27 cellular contexts compared by ENCODE assay signal in genomic region chrX:40031861-40032422, GRCh38.
"Had no signal": no experiment of that assay in that cellular context is flagged by ENCODE, and none has a peak within 500 bp of the region (broad histone marks: within the 10 kb centered on the region; RNA-seq: fewer than 3 reads in every experiment).

No MANE protein-coding gene starts in this region.

- H3K4me1 Mint-ChIP-seq: nephron; stimulated activated memory B cell treated with anti-CD40 and anti-IgM and Interleukin-4, amounts not matched to agents 10 μg/mL and 1 μg/mL and 100 μg/mL, for 72 hours had no signal

- H3K36me3 ChIP-seq: brain microvascular endothelial cell, esophagus muscularis mucosa, gastroesophageal sphincter, stomach, suprapubic skin, tibial nerve had no signal

- DNase-seq: activated CD4-positive, alpha-beta T cell treated with anti-CD3 and anti-CD28 coated beads for 4 hours; activated CD4-positive, alpha-beta T cell treated with anti-CD3 and anti-CD28 coated beads, Interleukin-2, amount 50 U/mL, for 48 hours; activated CD4-positive, CD25-positive, alpha-beta regulatory T cell; activated effector memory CD4-positive, alpha-beta T cell treated with Interleukin-2 at 50 U/mL for 16 hours; activated naive CD4-positive, alpha-beta T cell treated with anti-CD3 and anti-CD28 coated beads, Interleukin-2, amount 50 U/mL, for 16 hours; activated naive CD8-positive, alpha-beta T cell treated with anti-CD3 and anti-CD28 coated beads, Interleukin-2, amount 50 U/mL, for 24 hours; activated T-cell treated with anti-CD3 and anti-CD28 coated beads, Interleukin-2, amount 50 U/mL, for 72 hours; aorta; brain microvascular endothelial cell; caudate nucleus; dermis blood vessel endothelial cell; effector memory CD4-positive, alpha-beta T cell; head of caudate nucleus; hypothalamus; left ventricle myocardium superior; occipital lobe; posterior cingulate gyrus; small intestine; stomach; T-helper 17 cell had no signal

- H3K27me3 Mint-ChIP-seq: activated naive CD8-positive, alpha-beta T cell treated with anti-CD3 and anti-CD28 coated beads, Interleukin-2, amount 50 U/mL, for 24 hours; stimulated activated memory B cell treated with anti-CD40 and anti-IgM and Interleukin-4, amounts not matched to agents 10 μg/mL and 1 μg/mL and 100 μg/mL, for 72 hours; T-helper 17 cell had no signal

- H3K4me3 ChIP-seq: esophagus muscularis mucosa, gastroesophageal sphincter, stomach, suprapubic skin, tibial nerve had no signal

- H3K9me3 ChIP-seq: gastroesophageal sphincter, suprapubic skin, tibial nerve had no signal

- H3K27me3 ChIP-seq: brain microvascular endothelial cell, esophagus muscularis mucosa, gastroesophageal sphincter, stomach, suprapubic skin, tibial nerve had no signal

- H3K4me1 ChIP-seq: esophagus muscularis mucosa, gastroesophageal sphincter, stomach, suprapubic skin, tibial nerve had no signal

- H3K4me3 Mint-ChIP-seq: activated naive CD8-positive, alpha-beta T cell treated with anti-CD3 and anti-CD28 coated beads, Interleukin-2, amount 50 U/mL, for 24 hours; activated T-cell treated with anti-CD3 and anti-CD28 coated beads, Interleukin-2, amount 50 U/mL, for 72 hours; nephron; stimulated activated memory B cell treated with anti-CD40 and anti-IgM and Interleukin-4, amounts not matched to agents 10 μg/mL and 1 μg/mL and 100 μg/mL, for 72 hours; T-helper 17 cell had no signal

- H3K27ac ChIP-seq: brain microvascular endothelial cell, esophagus muscularis mucosa, gastroesophageal sphincter, stomach, suprapubic skin, tibial nerve had no signal

- H3K36me3 Mint-ChIP-seq: stimulated activated memory B cell treated with anti-CD40 and anti-IgM and Interleukin-4, amounts not matched to agents 10 μg/mL and 1 μg/mL and 100 μg/mL, for 72 hours had no signal

- H3K9me3 Mint-ChIP-seq: activated naive CD8-positive, alpha-beta T cell treated with anti-CD3 and anti-CD28 coated beads, Interleukin-2, amount 50 U/mL, for 24 hours; stimulated activated memory B cell treated with anti-CD40 and anti-IgM and Interleukin-4, amounts not matched to agents 10 μg/mL and 1 μg/mL and 100 μg/mL, for 72 hours had no signal

- H3K27ac Mint-ChIP-seq: activated naive CD8-positive, alpha-beta T cell treated with anti-CD3 and anti-CD28 coated beads, Interleukin-2, amount 50 U/mL, for 24 hours; activated T-cell treated with anti-CD3 and anti-CD28 coated beads, Interleukin-2, amount 50 U/mL, for 72 hours; nephron; stimulated activated memory B cell treated with anti-CD40 and anti-IgM and Interleukin-4, amounts not matched to agents 10 μg/mL and 1 μg/mL and 100 μg/mL, for 72 hours; T-helper 17 cell had no signal

- ATAC-seq: activated naive CD8-positive, alpha-beta T cell treated with anti-CD3 and anti-CD28 coated beads, Interleukin-2, amount 50 U/mL, for 24 hours; activated T-cell treated with anti-CD3 and anti-CD28 coated beads, Interleukin-2, amount 50 U/mL, for 72 hours; gastroesophageal sphincter; left ventricle myocardium superior; sciatic nerve; stimulated activated memory B cell treated with anti-CD40 and anti-IgM and Interleukin-4, amounts not matched to agents 10 μg/mL and 1 μg/mL and 100 μg/mL, for 72 hours; T-helper 17 cell had no signal
